Comparison of ENCODE assay signal across 1 cellular context in the genomic region with DNA sequence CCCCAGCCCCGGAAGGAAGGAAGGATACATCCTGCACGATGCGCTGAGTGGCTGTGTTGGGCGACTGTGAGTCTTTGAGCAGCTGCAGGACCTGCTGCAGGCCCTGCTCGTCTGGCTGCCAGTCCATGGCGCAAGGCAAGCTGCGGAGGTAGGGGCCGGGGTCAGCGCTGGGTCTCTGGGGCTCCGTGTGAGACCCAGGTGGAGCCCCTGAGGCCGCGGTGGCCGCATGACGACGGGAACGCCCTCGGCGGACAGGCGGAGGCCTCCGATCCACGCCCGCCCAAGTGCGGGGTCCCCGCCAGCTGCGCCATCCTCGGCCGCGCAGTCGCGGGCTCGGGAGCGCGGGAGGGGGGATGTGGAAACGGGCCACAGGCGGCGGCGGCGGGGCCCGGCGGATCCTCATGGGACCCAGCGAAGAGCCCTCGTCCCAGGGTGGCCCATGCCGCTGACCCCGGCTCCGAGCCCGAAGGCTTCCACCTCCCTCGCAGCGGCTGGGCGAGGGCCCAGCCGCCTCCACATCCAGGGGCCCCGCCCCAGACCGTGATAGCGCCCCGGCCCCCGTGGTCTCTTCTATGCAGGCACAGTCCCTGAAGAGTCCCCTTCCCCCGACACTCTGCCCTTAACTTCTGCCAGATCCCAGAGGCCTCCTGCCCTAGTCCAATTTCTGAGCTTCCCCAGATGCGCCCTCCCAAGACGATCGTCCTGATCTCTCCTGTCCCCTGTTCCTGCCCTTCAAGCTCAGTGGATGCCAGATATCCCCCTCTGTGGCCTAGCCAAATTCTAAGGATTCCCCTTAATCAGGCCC.
TF ChIP-seq lines count a peak whose summit lies in the region.

No MANE protein-coding gene starts in this region.

TF ChIP-seq in HEK293, 187 proteins besides CTCF, POLR2A, EP300 and RAD21 (continued from another document):
- no peak for TF ChIP-seq ZNF302 (tag by site-specific recombination; IDR thresholded peaks at IDR 0.05; ENCODE audit: low read depth)
- no peak for TF ChIP-seq ZSCAN23 (tag by site-specific recombination; IDR thresholded peaks at IDR 0.05)
- TF ChIP-seq MYNN (tag by site-specific recombination; IDR thresholded peaks at IDR 0.05; ENCODE audit: borderline replicate concordance): no peak
- no peak for TF ChIP-seq TCF7L2 (IDR thresholded peaks at IDR 0.05; ENCODE audit: borderline replicate concordance, low read depth, low read length)
- peak; percentile 77 for TF ChIP-seq ZBTB20 (tag by site-specific recombination; IDR thresholded peaks at IDR 0.05)
- TF ChIP-seq KLF10 (tag by site-specific recombination; IDR thresholded peaks at IDR 0.05): no peak
- TF ChIP-seq GLIS1 (tag by site-specific recombination; IDR thresholded peaks at IDR 0.05): peak; percentile 12; the same call in 1 of the 2 replicates
- TF ChIP-seq, protein P1, sequence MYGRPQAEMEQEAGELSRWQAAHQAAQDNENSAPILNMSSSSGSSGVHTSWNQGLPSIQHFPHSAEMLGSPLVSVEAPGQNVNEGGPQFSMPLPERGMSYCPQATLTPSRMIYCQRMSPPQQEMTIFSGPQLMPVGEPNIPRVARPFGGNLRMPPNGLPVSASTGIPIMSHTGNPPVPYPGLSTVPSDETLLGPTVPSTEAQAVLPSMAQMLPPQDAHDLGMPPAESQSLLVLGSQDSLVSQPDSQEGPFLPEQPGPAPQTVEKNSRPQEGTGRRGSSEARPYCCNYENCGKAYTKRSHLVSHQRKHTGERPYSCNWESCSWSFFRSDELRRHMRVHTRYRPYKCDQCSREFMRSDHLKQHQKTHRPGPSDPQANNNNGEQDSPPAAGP (tag by site-specific recombination; IDR thresholded peaks at IDR 0.05): peak; percentile 52
